Comparison of ENCODE assay signal across 10 cellular contexts in genomic region chr6:159463440-159463839, GRCh38.
DNase-seq lines count a peak whose midpoint lies in the region; ATAC-seq and TF ChIP-seq lines count a peak whose summit lies in the region.
"Had no signal": no experiment of that assay in that cellular context is flagged by ENCODE, and none has a peak within 500 bp of the region (broad histone marks: within the 10 kb centered on the region; RNA-seq: fewer than 3 reads in every experiment).

No MANE protein-coding gene starts in this region.

- H3K4me1 ChIP-seq in mesenchymal stem cell (ENCODE audit: control insufficient read depth, insufficient read depth, low read depth, low read length) = no peaks in the 10 kb centered on the region
- H3K4me1 ChIP-seq: A549 had no signal

- no peak overlapping the region for H3K23ac ChIP-seq in mesenchymal stem cell (ENCODE audit: low read length in 2 of 2)

- H3K4me3 ChIP-seq in coronary artery (no peak overlapping the region), mesenchymal stem cell (ENCODE audit: insufficient read depth in 1 of 2, low read depth in 1 of 2, low read length in 2 of 2) (no peak overlapping the region)
- H3K4me3 ChIP-seq: A549, SK-N-MC had no signal

- no peak overlapping the region for H4K8ac ChIP-seq in mesenchymal stem cell (ENCODE audit: low read length)

- H3K9me3 ChIP-seq in mesenchymal stem cell (ENCODE audit: control insufficient read depth, low read length) = no peaks in the 10 kb centered on the region
- H3K9me3 ChIP-seq: A549 had no signal

- H2BK5ac ChIP-seq in mesenchymal stem cell (ENCODE audit: low read depth, low read length, poor library complexity, severe bottlenecking) = no peak overlapping the region

- H3K4me2 ChIP-seq in mesenchymal stem cell (ENCODE audit: low read length, poor library complexity, severe bottlenecking) = no peak overlapping the region
- H3K4me2 ChIP-seq: A549 had no signal

- H3K4ac ChIP-seq in mesenchymal stem cell (ENCODE audit: low read depth in 1 of 2, low read length in 2 of 2) = no peak overlapping the region

- TF ChIP-seq CTCF in coronary artery (IDR thresholded peaks at IDR 0.05) = peak; percentile 20

- H3K36me3 ChIP-seq in mesenchymal stem cell (ENCODE audit: control insufficient read depth in 1 of 2, insufficient read depth in 2 of 2, low read depth in 1 of 2, low read length in 2 of 2) = no peaks in the 10 kb centered on the region

- no peak overlapping the region for H2BK120ac ChIP-seq in mesenchymal stem cell (ENCODE audit: low read depth, low read length)

- no peak overlapping the region for H3K9ac ChIP-seq in mesenchymal stem cell (ENCODE audit: low read length)

- no peak overlapping the region for H3K18ac ChIP-seq in mesenchymal stem cell (ENCODE audit: low read depth in 1 of 2, low read length in 2 of 2)

- no peak overlapping the region for H2AFZ ChIP-seq in mesenchymal stem cell (ENCODE audit: low read depth, low read length)

- ATAC-seq in HG02981 (IDR thresholded peaks at IDR 0.05; ENCODE audit: unreplicated experiment) = no peak
- ATAC-seq: A549 had no signal

- no peaks in the 10 kb centered on the region for H3K79me1 ChIP-seq in mesenchymal stem cell (replicated peaks; ENCODE audit: low read length, poor library complexity, severe bottlenecking)

- no peak overlapping the region for H2AK5ac ChIP-seq in mesenchymal stem cell (ENCODE audit: low read length, severe bottlenecking)

- WGBS in mesenchymal stem cell = 77% methylated on average over 7 of the region's 9 CpGs

- no peak overlapping the region for H2BK12ac ChIP-seq in mesenchymal stem cell (ENCODE audit: low read length in 2 of 2)

- no peak overlapping the region for H2BK15ac ChIP-seq in mesenchymal stem cell (ENCODE audit: low read depth, poor library complexity, severe bottlenecking)

- H3K27ac ChIP-seq in coronary artery (no peak overlapping the region), mesenchymal stem cell (ENCODE audit: low read length, poor library complexity, severe bottlenecking) (no peak overlapping the region)
- H3K27ac ChIP-seq: A549, SK-N-MC had no signal

- no peaks in the 10 kb centered on the region for H3K27me3 ChIP-seq in mesenchymal stem cell (ENCODE audit: control insufficient read depth in 1 of 2, insufficient read depth in 1 of 2, low read length in 2 of 2)

- DNase-seq in NCI-H146 (lab: John Stamatoyannopoulos, UW) = peak; percentile 34
- DNase-seq in NCI-H146 treated with DMSO at 0.1 percent for 48 hours (lab: John Stamatoyannopoulos, UW; ENCODE audit: unreplicated experiment) = no peak
- peak; percentile 78 for DNase-seq in NCI-H1105 treated with DMSO at 0.1 percent for 48 hours (lab: John Stamatoyannopoulos, UW)
- no peak for DNase-seq in coronary artery (ENCODE audit: low spot score)
- peak; percentile 2 for DNase-seq in renal cortical epithelial cell (ENCODE audit: low read depth)
- no peak for DNase-seq in mesenchymal stem cell
- no peak for DNase-seq in stimulated activated CD4-positive, alpha-beta T cell treated with anti-CD3 and anti-CD28 coated beads, Interleukin-1b, Interleukin-23, amount 100 ng/mL, for 48 hours

- no peak overlapping the region for H3K14ac ChIP-seq in mesenchymal stem cell (ENCODE audit: low read length in 2 of 2)

- no peak overlapping the region for H4K91ac ChIP-seq in mesenchymal stem cell (ENCODE audit: low read length)

Comparison
In these comparisons a context has a peak if more than half of its experiments do, and no peak if none do; other contexts are left out.
1. DNase-seq: peak in NCI-H146 (single experiment), NCI-H1105 treated with DMSO at 0.1 percent for 48 hours (single experiment) and renal cortical epithelial cell (single experiment); none in NCI-H146 treated with DMSO at 0.1 percent for 48 hours (single experiment), coronary artery (single experiment), mesenchymal stem cell (single experiment) and stimulated activated CD4-positive, alpha-beta T cell treated with anti-CD3 and anti-CD28 coated beads, Interleukin-1b, Interleukin-23, amount 100 ng/mL, for 48 hours (single experiment).